ENCODE assay signal across 1 cellular context in genomic region chr2:169765523-169765922, GRCh38.
TF ChIP-seq lines count a peak whose summit lies in the region.

No MANE protein-coding gene starts in this region.

TF ChIP-seq in HepG2, 621 proteins besides CTCF, POLR2A, EP300 and RAD21 (continues in another document):
- TF ChIP-seq AHDC1 (CRISPR knock-in tag; IDR thresholded peaks at IDR 0.05; ENCODE audit: borderline replicate concordance), result 0 out of 2 replicates have a peak, but pooled peaks have one; percentile 21
- TF ChIP-seq ZNF574 (CRISPR knock-in tag; IDR thresholded peaks at IDR 0.05), result peak; percentile 37; the same call in 1 of the 2 replicates
- no peak for TF ChIP-seq ERF (CRISPR knock-in tag; IDR thresholded peaks at IDR 0.05)
- 0 out of 2 replicates have a peak, but pooled peaks have one; percentile 8 for TF ChIP-seq ZNF629 (CRISPR knock-in tag; conservative IDR thresholded peaks at IDR 0.05)
- TF ChIP-seq BCLAF1 (IDR thresholded peaks at IDR 0.05), result no peak
- peak; percentile 73; the same call in 1 of the 2 replicates for TF ChIP-seq ARID5B (CRISPR knock-in tag; IDR thresholded peaks at IDR 0.05)
- peak; percentile 55; the same call in 1 of the 2 replicates for TF ChIP-seq ZNF362 (CRISPR knock-in tag; IDR thresholded peaks at IDR 0.05; ENCODE audit: borderline replicate concordance)
- TF ChIP-seq CBX5 (CRISPR knock-in tag; IDR thresholded peaks at IDR 0.05; ENCODE audit: borderline replicate concordance), result no peak
- peak; percentile 52; the same call in 1 of the 2 replicates for TF ChIP-seq POGZ (CRISPR knock-in tag; IDR thresholded peaks at IDR 0.05)
- TF ChIP-seq CEBPB (IDR thresholded peaks at IDR 0.05; ENCODE audit: borderline replicate concordance, low read depth, low read length), result peak; percentile 41; the same call in 1 of the 2 replicates
- TF ChIP-seq AHR (CRISPR knock-in tag; IDR thresholded peaks at IDR 0.05), result no peak
- peak; percentile 44; the same call in 1 of the 2 replicates for TF ChIP-seq SAP130 (CRISPR knock-in tag; IDR thresholded peaks at IDR 0.05; ENCODE audit: low read depth)
- 0 out of 2 replicates have a peak, but pooled peaks have one; percentile 17 for TF ChIP-seq ZBTB33 (CRISPR knock-in tag; IDR thresholded peaks at IDR 0.05)
- 0 out of 2 replicates have a peak, but pooled peaks have one; percentile 25 for TF ChIP-seq RORA (CRISPR knock-in tag; IDR thresholded peaks at IDR 0.05)
- TF ChIP-seq MED1 (CRISPR knock-in tag; IDR thresholded peaks at IDR 0.05), result peak; percentile 54; the same call in 1 of the 2 replicates
- no peak for TF ChIP-seq ZFP36L2 (CRISPR knock-in tag; IDR thresholded peaks at IDR 0.05)
- peak; percentile 63 for TF ChIP-seq HDAC2 (CRISPR knock-in tag; IDR thresholded peaks at IDR 0.05)
- TF ChIP-seq HNF4A (CRISPR knock-in tag; IDR thresholded peaks at IDR 0.05), result peak; percentile 62
- TF ChIP-seq HMG20A (CRISPR knock-in tag; IDR thresholded peaks at IDR 0.05; ENCODE audit: borderline replicate concordance), result peak; percentile 29; the same call in 1 of the 2 replicates
- peak; percentile 59 for TF ChIP-seq PAXIP1 (CRISPR knock-in tag; conservative IDR thresholded peaks at IDR 0.05)
